8 cellular contexts compared by ENCODE assay signal in genomic region chr10:44981172-44982113, GRCh38. TPM values are rescaled to one million over a fixed set of nuclear protein-coding genes. Genes with fewer than 3 reads are reported as not detected.
DNase-seq lines count a peak whose midpoint lies in the region; ATAC-seq lines count a peak whose summit lies in the region.

No MANE protein-coding gene starts in this region.

- no peak overlapping the region for H3K27ac Mint-ChIP-seq in T-cell
- no peak overlapping the region for H3K27ac Mint-ChIP-seq in activated CD4-positive, alpha-beta T cell treated with anti-CD3 and anti-CD28 coated beads, Interleukin-2, amount 10 ng/mL, durations not matched to agents 7 days and 5 days

- peak; percentile 46 for ATAC-seq in HG02588 (IDR thresholded peaks at IDR 0.05; ENCODE audit: unreplicated experiment)
- no peak for ATAC-seq in T-cell (replicated peaks in 1 of 4)

- H3K36me3 ChIP-seq in SJCRH30 (no peaks in the 10 kb centered on the region; the same call in 1 of the 2 replicates), HAP-1 (replicated peaks) (no peaks in the 10 kb centered on the region)

- H3K9me3 Mint-ChIP-seq in T-cell: no peaks in the 10 kb centered on the region
- no peaks in the 10 kb centered on the region for H3K9me3 Mint-ChIP-seq in activated CD4-positive, alpha-beta T cell treated with anti-CD3 and anti-CD28 coated beads, Interleukin-2, amount 10 ng/mL, durations not matched to agents 7 days and 5 days

- peaks cover 39% of the 10 kb centered on the region for H3K4me1 ChIP-seq in SJCRH30
- peaks cover 38% of the 10 kb centered on the region for H3K4me1 ChIP-seq in HAP-1

- H3K4me1 Mint-ChIP-seq in T-cell: peaks cover 0 to 5% (median 0%) of the 10 kb centered on the region in 3 donors
- peaks cover 6% of the 10 kb centered on the region for H3K4me1 Mint-ChIP-seq in activated CD4-positive, alpha-beta T cell treated with anti-CD3 and anti-CD28 coated beads, Interleukin-2, amount 10 ng/mL, durations not matched to agents 7 days and 5 days

- H3K4me3 ChIP-seq in SJCRH30 (no peak overlapping the region), HAP-1 (no peak overlapping the region)

- H3K36me3 Mint-ChIP-seq in T-cell: no peaks in the 10 kb centered on the region
- no peaks in the 10 kb centered on the region for H3K36me3 Mint-ChIP-seq in activated CD4-positive, alpha-beta T cell treated with anti-CD3 and anti-CD28 coated beads, Interleukin-2, amount 10 ng/mL, durations not matched to agents 7 days and 5 days (ENCODE audit: low read depth)

- H3K27me3 ChIP-seq in SJCRH30 (no peaks in the 10 kb centered on the region), HAP-1 (ENCODE audit: low read depth) (no peaks in the 10 kb centered on the region)

- no peak overlapping the region for H3K4me3 Mint-ChIP-seq in T-cell
- H3K4me3 Mint-ChIP-seq in activated CD4-positive, alpha-beta T cell treated with anti-CD3 and anti-CD28 coated beads, Interleukin-2, amount 10 ng/mL, durations not matched to agents 7 days and 5 days: no peak overlapping the region

- H3K27me3 Mint-ChIP-seq in T-cell: no peaks in the 10 kb centered on the region
- H3K27me3 Mint-ChIP-seq in activated CD4-positive, alpha-beta T cell treated with anti-CD3 and anti-CD28 coated beads, Interleukin-2, amount 10 ng/mL, durations not matched to agents 7 days and 5 days: peaks cover 3% of the 10 kb centered on the region

- CTCF ChIA-PET in T-cell (lab: Charles Lee): no interaction called here
- CTCF ChIA-PET in activated CD4-positive, alpha-beta T cell treated with anti-CD3 and anti-CD28 coated beads, Interleukin-2, amount 10 ng/mL, durations not matched to agents 7 days and 5 days (lab: Charles Lee): interaction anchor here (1.0 to 2.4 kb wide), 4 partner anchors 10 to 19 kb away, joined by 4 to 5 read pairs (median 4); no protein-coding TSS in a partner anchor

- H3K9me3 ChIP-seq in SJCRH30 (replicated peaks): no peaks in the 10 kb centered on the region
- no peaks in the 10 kb centered on the region for H3K9me3 ChIP-seq in HAP-1

- in situ Hi-C loops in HAP-1 (cut with MboI; ENCODE audit: low sequenced_read_pairs): no loop called here

- DNase-seq in ELR (ENCODE audit: low read depth): peak; percentile 93
- DNase-seq in SJCRH30: peak; percentile 49 to 63
- DNase-seq in fibroblast of the conjunctiva (ENCODE audit: low read depth): peak; percentile 78
- peak; percentile 89 for DNase-seq in renal cortical epithelial cell (ENCODE audit: low read depth)
- DNase-seq in HAP-1 (ENCODE audit: low spot score in 2 of 2): no peak
- DNase-seq in T-cell: no peak
- no peak for DNase-seq in activated CD4-positive, alpha-beta T cell treated with anti-CD3 and anti-CD28 coated beads, Interleukin-2, amount 10 ng/mL, durations not matched to agents 7 days and 5 days

- peak overlapping the region; percentile 82 for H3K27ac ChIP-seq in SJCRH30

- POLR2A ChIA-PET in T-cell (lab: Charles Lee): no interaction called here
- POLR2A ChIA-PET in activated CD4-positive, alpha-beta T cell treated with anti-CD3 and anti-CD28 coated beads, Interleukin-2, amount 10 ng/mL, durations not matched to agents 7 days and 5 days (lab: Charles Lee): no interaction called here

RNA-seq across cellular contexts. Expression of gene DEPP1, which starts 2.8 kb away (rescaled TPM):
- 0.24 and 0.25 TPM in 2 replicates for total RNA-seq in SJCRH30 (2014; rRNA removed; shearing (Covaris generic))
- 11.3 and 24.5 TPM in 2 replicates for total RNA-seq in renal cortical epithelial cell
- total RNA-seq in T-cell: under 1 TPM in 3 of 5 donors, not detected in 2; 0.30 to 0.66 (median 0.35) TPM
- total RNA-seq in activated CD4-positive, alpha-beta T cell treated with anti-CD3 and anti-CD28 coated beads, Interleukin-2, amount 10 ng/mL, durations not matched to agents 7 days and 5 days: under 1 TPM; 0.22 to 0.33 TPM

RNA-seq across cellular contexts. Expression of gene ZNF22, which starts 19.3 kb away (rescaled TPM):
- 37.9 and 39.0 TPM in 2 replicates for total RNA-seq in SJCRH30 (2014; rRNA removed; shearing (Covaris generic))
- total RNA-seq in renal cortical epithelial cell (24.5 and 26.8 TPM in 2 replicates), T-cell (10 to 100 TPM; 18.4 to 27.5 (median 21.1) TPM)
- 10 to 100 TPM; 26.9 to 29.7 TPM for total RNA-seq in activated CD4-positive, alpha-beta T cell treated with anti-CD3 and anti-CD28 coated beads, Interleukin-2, amount 10 ng/mL, durations not matched to agents 7 days and 5 days

RNA-seq across cellular contexts. Expression of gene RASSF4, which starts 21.8 kb away (rescaled TPM):
- total RNA-seq in SJCRH30 (2014; rRNA removed; shearing (Covaris generic)): 18.9 and 22.0 TPM in 2 replicates
- total RNA-seq in renal cortical epithelial cell: 79.1 and 155 TPM in 2 replicates
- 1 to 10 TPM in 4 of 5 donors, under 1 TPM in 1; 0.55 to 2.8 (median 1.7) TPM for total RNA-seq in T-cell
- under 1 TPM; 0.42 to 0.52 TPM for total RNA-seq in activated CD4-positive, alpha-beta T cell treated with anti-CD3 and anti-CD28 coated beads, Interleukin-2, amount 10 ng/mL, durations not matched to agents 7 days and 5 days

Comparison
In these comparisons a context has a peak if more than half of its experiments do, and no peak if none do; other contexts are left out.
1. DNase-seq: peak in ELR (single experiment), SJCRH30 (2 of 2), fibroblast of the conjunctiva (single experiment) and renal cortical epithelial cell (single experiment); none in HAP-1 (0 of 2), T-cell (0 of 34) and activated CD4-positive, alpha-beta T cell treated with anti-CD3 and anti-CD28 coated beads, Interleukin-2, amount 10 ng/mL, durations not matched to agents 7 days and 5 days (single experiment).